In genomic region chr1:77281491-77282186, GRCh38 we compare ENCODE assay signal across 8 cellular contexts. TPM values are rescaled to one million over a fixed set of nuclear protein-coding genes. Genes with fewer than 3 reads are reported as not detected.
DNase-seq lines count a peak whose midpoint lies in the region; ATAC-seq and TF ChIP-seq lines count a peak whose summit lies in the region.

Gene AK5 (plus strand): TSS chr1:77282019. CDS start chr1:77282314, 295 bp downstream.

- no peak for TF ChIP-seq CTCF in BJ (IDR thresholded peaks at IDR 0.05; ENCODE audit: insufficient read depth, low read depth, low read length)
- peak; percentile 32 for TF ChIP-seq CTCF in endodermal cell (conservative IDR thresholded peaks at IDR 0.05)

- no peak within 1 kb of the TSS for H3K27ac ChIP-seq in endodermal cell (ENCODE audit: low read depth, low read length)

- peak within 1 kb of the TSS; percentile 62 for H3K4me3 Mint-ChIP-seq in activated CD8-positive, alpha-beta T cell treated with anti-CD3 and anti-CD28 coated beads, Interleukin-2, amount 10 ng/mL, durations not matched to agents 7 days and 5 days
- peak within 1 kb of the TSS; percentile 55 for H3K4me3 Mint-ChIP-seq in endodermal cell

- POLR2A ChIA-PET in BJ (lab: Charles Lee) = interaction anchor here (0.6 kb wide), 1 partner anchor 60 kb away, joined by 3 read pairs; no protein-coding TSS in a partner anchor
- POLR2A ChIA-PET in activated CD8-positive, alpha-beta T cell treated with anti-CD3 and anti-CD28 coated beads, Interleukin-2, amount 10 ng/mL, durations not matched to agents 7 days and 5 days (lab: Charles Lee) = interaction anchor here (0.6 kb wide), 1 partner anchor 64 kb away, joined by 3 read pairs; no protein-coding TSS in a partner anchor

- peak; percentile 62 for ATAC-seq in GM21390 (IDR thresholded peaks at IDR 0.05; ENCODE audit: unreplicated experiment)
- ATAC-seq in activated CD8-positive, alpha-beta T cell treated with anti-CD3 and anti-CD28 coated beads, Interleukin-2, amount 10 ng/mL, durations not matched to agents 7 days and 5 days = peak; percentile 87

- H3K9me3 ChIP-seq in endodermal cell (ENCODE audit: control insufficient read depth, low read length) = no peaks in the 10 kb centered on the region

- peaks cover 26% of the 10 kb centered on the region for H3K4me1 Mint-ChIP-seq in activated CD8-positive, alpha-beta T cell treated with anti-CD3 and anti-CD28 coated beads, Interleukin-2, amount 10 ng/mL, durations not matched to agents 7 days and 5 days (ENCODE audit: low read depth)
- peaks cover 5% of the 10 kb centered on the region for H3K4me1 Mint-ChIP-seq in endodermal cell

- DNase-seq in BJ (ENCODE audit: low read depth) (no peak), NCI-H1092 treated with DMSO at 0.1 percent for 48 hours (lab: John Stamatoyannopoulos, UW) (peak; percentile 34), endodermal cell (no peak), mesenteric fat pad (ENCODE audit: low spot score) (peak; percentile 87), cortex of kidney (lab: John Stamatoyannopoulos, UW) (no peak)
- DNase-seq in activated CD8-positive, alpha-beta T cell treated with anti-CD3 and anti-CD28 coated beads, Interleukin-2, amount 10 ng/mL, durations not matched to agents 7 days and 5 days = peak; percentile 44
- peak; percentile 15 for DNase-seq in stimulated activated CD8-positive, alpha-beta memory T cell treated with anti-CD3 and anti-CD28 coated beads, Interleukin-12 subunit alpha, Interleukin-12 subunit beta, amount 100 ng/mL, for 24 hours (ENCODE audit: extremely low read depth)

- H3K27me3 ChIP-seq in BJ (ENCODE audit: control insufficient read depth, insufficient read depth, low read length) (no peaks in the 10 kb centered on the region), endodermal cell (ENCODE audit: control insufficient read depth, insufficient read depth, low read length, poor library complexity, severe bottlenecking) (peaks cover 77% of the 10 kb centered on the region)

- peaks cover 22% of the 10 kb centered on the region for H3K27me3 Mint-ChIP-seq in activated CD8-positive, alpha-beta T cell treated with anti-CD3 and anti-CD28 coated beads, Interleukin-2, amount 10 ng/mL, durations not matched to agents 7 days and 5 days (ENCODE audit: low read depth)
- H3K27me3 Mint-ChIP-seq in endodermal cell (ENCODE audit: insufficient read depth) = peaks cover 79% of the 10 kb centered on the region

- no peak within 1 kb of the TSS for H3K27ac Mint-ChIP-seq in activated CD8-positive, alpha-beta T cell treated with anti-CD3 and anti-CD28 coated beads, Interleukin-2, amount 10 ng/mL, durations not matched to agents 7 days and 5 days
- H3K27ac Mint-ChIP-seq in endodermal cell = no peak within 1 kb of the TSS

- H3K36me3 Mint-ChIP-seq in activated CD8-positive, alpha-beta T cell treated with anti-CD3 and anti-CD28 coated beads, Interleukin-2, amount 10 ng/mL, durations not matched to agents 7 days and 5 days (ENCODE audit: low read depth) = no peaks in the 10 kb centered on the region
- H3K36me3 Mint-ChIP-seq in endodermal cell (ENCODE audit: low read depth) = no peaks in the 10 kb centered on the region

- H3K36me3 ChIP-seq in BJ (ENCODE audit: control insufficient read depth, insufficient read depth, low read length) (no peaks in the 10 kb centered on the region), endodermal cell (ENCODE audit: control insufficient read depth, insufficient read depth, low read length) (no peaks in the 10 kb centered on the region)

- WGBS in endodermal cell (ENCODE audit: insufficient coverage in 1 of 2, insufficient read length in 1 of 2), 2 experiments = 1 to 3% methylated on average over 22 to 71 of the region's 71 CpGs

- no peak within 1 kb of the TSS for H3K9ac ChIP-seq in endodermal cell (ENCODE audit: extremely low read depth, low read length, poor library complexity, severe bottlenecking)

- H3K4me1 ChIP-seq in endodermal cell (ENCODE audit: control insufficient read depth, insufficient read depth, low read length) = no peaks in the 10 kb centered on the region

- CTCF ChIA-PET in BJ (lab: Yijun Ruan, JAX) = interaction anchor here (0.8 to 2.0 kb wide), 7 partner anchors 10 to 833 kb away, joined by 3 to 8 read pairs (median 4); no protein-coding TSS in a partner anchor
- CTCF ChIA-PET in activated CD8-positive, alpha-beta T cell treated with anti-CD3 and anti-CD28 coated beads, Interleukin-2, amount 10 ng/mL, durations not matched to agents 7 days and 5 days (lab: Charles Lee) = interaction anchor here (0.8 to 1.4 kb wide), 4 partner anchors 10 to 251 kb away, joined by 3 to 7 read pairs (median 4); no protein-coding TSS in a partner anchor

- H3K4me3 ChIP-seq in BJ (ENCODE audit: low read depth, low read length) (peak within 1 kb of the TSS; percentile 49), endodermal cell (ENCODE audit: low read length) (peak within 1 kb of the TSS; percentile 84)

- no peaks in the 10 kb centered on the region for H3K9me3 Mint-ChIP-seq in activated CD8-positive, alpha-beta T cell treated with anti-CD3 and anti-CD28 coated beads, Interleukin-2, amount 10 ng/mL, durations not matched to agents 7 days and 5 days (ENCODE audit: insufficient read depth)
- no peaks in the 10 kb centered on the region for H3K9me3 Mint-ChIP-seq in endodermal cell

RNA-seq across cellular contexts. Expression of gene AK5, which starts in this region (rescaled TPM):
- polyA plus RNA-seq in BJ (2011; rRNA removed) = 7.8 and 13.2 TPM in 2 replicates
- polyA minus RNA-seq in BJ (2011; rRNA and poly(A)+ RNA removed) = 7.8 and 15.9 TPM in 2 replicates
- total RNA-seq in activated CD8-positive, alpha-beta T cell treated with anti-CD3 and anti-CD28 coated beads, Interleukin-2, amount 10 ng/mL, durations not matched to agents 7 days and 5 days = 1 to 10 TPM in 1 of 2 experiments, under 1 TPM in 1; 0.73 to 1.2 TPM
- total RNA-seq in endodermal cell = 1 to 10 TPM in 1 of 2 donors, under 1 TPM in 1; 0.46 to 2.8 TPM
- polyA plus RNA-seq in endodermal cell (2013, experiment 1 of 2) = 1.6 TPM
- 1.7 TPM for polyA plus RNA-seq in endodermal cell (2013, experiment 2 of 2)
- not detected for total RNA-seq in mesenteric fat pad

Comparison
In these comparisons a context has a peak if more than half of its experiments do, and no peak if none do; other contexts are left out.
1. Peak in DNase-seq in mesenteric fat pad; RNA of the gene not detected or under 1 TPM.
2. DNase-seq: peak in NCI-H1092 treated with DMSO at 0.1 percent for 48 hours (single experiment), activated CD8-positive, alpha-beta T cell treated with anti-CD3 and anti-CD28 coated beads, Interleukin-2, amount 10 ng/mL, durations not matched to agents 7 days and 5 days (single experiment) and stimulated activated CD8-positive, alpha-beta memory T cell treated with anti-CD3 and anti-CD28 coated beads, Interleukin-12 subunit alpha, Interleukin-12 subunit beta, amount 100 ng/mL, for 24 hours (single experiment); none in BJ (single experiment), endodermal cell (single experiment) and cortex of kidney (single experiment).